16 cellular contexts compared by ENCODE assay signal in the genomic region with DNA sequence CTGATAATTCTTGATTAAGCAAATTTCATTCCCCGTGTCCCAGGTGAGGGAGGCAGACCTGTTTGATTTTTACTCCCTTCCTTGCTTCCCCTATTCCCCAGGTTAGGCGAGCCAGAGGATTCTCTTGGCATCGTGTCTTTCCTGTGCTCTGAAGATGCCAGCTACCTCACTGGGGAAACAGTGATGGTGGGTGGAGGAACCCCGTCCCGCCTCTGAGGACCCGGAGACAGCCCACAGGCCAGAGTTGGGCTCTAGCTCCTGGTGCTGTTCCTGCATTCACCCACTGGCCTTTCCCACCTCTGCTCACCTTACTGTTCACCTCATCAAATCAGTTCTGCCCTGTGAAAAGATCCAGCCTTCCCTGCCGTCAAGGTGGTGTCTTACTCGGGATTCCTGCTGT. TPM values are rescaled to one million over a fixed set of nuclear protein-coding genes. Genes with fewer than 3 reads are reported as not detected.
DNase-seq lines count a peak whose midpoint lies in the region; ATAC-seq and TF ChIP-seq lines count a peak whose summit lies in the region.
"Not testable (repeated sequence)": the region's sequence is repeated elsewhere in the genome, so short reads cannot be mapped to it uniquely, and the experiment has no call there.
"Had no signal": no experiment of that assay in that cellular context is flagged by ENCODE, and none has a peak within 500 bp of the region (broad histone marks: within the 10 kb centered on the region; RNA-seq: fewer than 3 reads in every experiment).

No MANE protein-coding gene starts in this region.

- POLR2A ChIA-PET in activated CD8-positive, alpha-beta T cell treated with anti-CD3 and anti-CD28 coated beads, Interleukin-2, amount 10 ng/mL, durations not matched to agents 7 days and 5 days (lab: Charles Lee), result interaction anchor here (0.9 to 1.5 kb wide), 2 partner anchors 43 to 112 kb away, joined by 3 to 4 read pairs; a partner anchor contains a TSS

- H3K4me3 ChIP-seq in OCI-LY3 (ENCODE audit: low read length), result peak overlapping the region; percentile 91
- not testable (repeated sequence) for H3K4me3 ChIP-seq in endodermal cell (ENCODE audit: low read length); parathyroid adenoma (ENCODE audit: low read depth, low read length)

- not testable (repeated sequence) for H4K20me1 ChIP-seq in OCI-LY3 (ENCODE audit: insufficient read depth, low read length)

- H3K27me3 Mint-ChIP-seq in Calu3 (ENCODE audit: unreplicated experiment) (peaks cover 88% of the 10 kb centered on the region), mesothelial cell of epicardium (ENCODE audit: low read depth) (peaks cover 71% of the 10 kb centered on the region)
- H3K27me3 Mint-ChIP-seq in activated CD8-positive, alpha-beta T cell treated with anti-CD3 and anti-CD28 coated beads, Interleukin-2, amount 10 ng/mL, durations not matched to agents 7 days and 5 days (ENCODE audit: low read depth), result peaks cover 39% of the 10 kb centered on the region
- peaks cover 26% of the 10 kb centered on the region for H3K27me3 Mint-ChIP-seq in activated naive CD8-positive, alpha-beta T cell treated with anti-CD3 and anti-CD28 coated beads, Interleukin-2, amount 50 U/mL, for 24 hours
- not testable (repeated sequence) for H3K27me3 Mint-ChIP-seq in endodermal cell (ENCODE audit: insufficient read depth)

- H3K27ac ChIP-seq in OCI-LY3 (ENCODE audit: low read length); endodermal cell (ENCODE audit: low read depth, low read length): not testable (repeated sequence)
- H3K27ac ChIP-seq in parathyroid adenoma, result peak overlapping the region; percentile 72

- H3K27ac Mint-ChIP-seq in Calu3 (ENCODE audit: unreplicated experiment); activated CD8-positive, alpha-beta T cell treated with anti-CD3 and anti-CD28 coated beads, Interleukin-2, amount 10 ng/mL, durations not matched to agents 7 days and 5 days; endodermal cell; mesothelial cell of epicardium: not testable (repeated sequence)
- H3K27ac Mint-ChIP-seq in activated naive CD8-positive, alpha-beta T cell treated with anti-CD3 and anti-CD28 coated beads, Interleukin-2, amount 50 U/mL, for 24 hours, result peak overlapping the region; percentile 68

- not testable (repeated sequence) for H3K79me2 ChIP-seq in OCI-LY3 (ENCODE audit: low read length); parathyroid adenoma

- H3K9me3 Mint-ChIP-seq in Calu3 (ENCODE audit: low read depth, unreplicated experiment); activated CD8-positive, alpha-beta T cell treated with anti-CD3 and anti-CD28 coated beads, Interleukin-2, amount 10 ng/mL, durations not matched to agents 7 days and 5 days (ENCODE audit: insufficient read depth); activated naive CD8-positive, alpha-beta T cell treated with anti-CD3 and anti-CD28 coated beads, Interleukin-2, amount 50 U/mL, for 24 hours; endodermal cell; mesothelial cell of epicardium: not testable (repeated sequence)

- ATAC-seq in activated CD8-positive, alpha-beta T cell treated with anti-CD3 and anti-CD28 coated beads, Interleukin-2, amount 10 ng/mL, durations not matched to agents 7 days and 5 days; activated naive CD8-positive, alpha-beta T cell treated with anti-CD3 and anti-CD28 coated beads, Interleukin-2, amount 50 U/mL, for 24 hours: not testable (repeated sequence)

- CTCF ChIA-PET in Calu3 (lab: Charles Lee), result interaction anchor here (1.8 kb wide), 1 partner anchor 40 kb away, joined by 3 read pairs; no protein-coding TSS in a partner anchor
- CTCF ChIA-PET in activated CD8-positive, alpha-beta T cell treated with anti-CD3 and anti-CD28 coated beads, Interleukin-2, amount 10 ng/mL, durations not matched to agents 7 days and 5 days (lab: Charles Lee), result interaction anchor here (1.1 to 1.4 kb wide), 2 partner anchors 42 to 63 kb away, joined by 4 read pairs; no protein-coding TSS in a partner anchor

- H3K4me1 Mint-ChIP-seq in Calu3 (ENCODE audit: low read depth, unreplicated experiment) (peaks cover 11% of the 10 kb centered on the region), endodermal cell (peaks cover 12% of the 10 kb centered on the region), mesothelial cell of epicardium (peaks cover 16% of the 10 kb centered on the region)
- peaks cover 29% of the 10 kb centered on the region for H3K4me1 Mint-ChIP-seq in activated CD8-positive, alpha-beta T cell treated with anti-CD3 and anti-CD28 coated beads, Interleukin-2, amount 10 ng/mL, durations not matched to agents 7 days and 5 days (ENCODE audit: low read depth)
- H3K4me1 Mint-ChIP-seq in activated naive CD8-positive, alpha-beta T cell treated with anti-CD3 and anti-CD28 coated beads, Interleukin-2, amount 50 U/mL, for 24 hours, result peaks cover 30% of the 10 kb centered on the region

- intact Hi-C loops in Calu3 (cut with micrococcal nuclease; ENCODE audit: unreplicated experiment), result not testable (repeated sequence)

- not testable (repeated sequence) for H3K27me3 ChIP-seq in OCI-LY3 (ENCODE audit: low read depth, low read length); endodermal cell (ENCODE audit: control insufficient read depth, insufficient read depth, low read length, poor library complexity, severe bottlenecking); parathyroid adenoma (ENCODE audit: control insufficient read depth, insufficient read depth, low read length)

- H3K4me3 Mint-ChIP-seq in Calu3 (ENCODE audit: low read depth, unreplicated experiment) (peak overlapping the region; percentile 70), endodermal cell (peak overlapping the region; percentile 50), mesothelial cell of epicardium (peak overlapping the region; percentile 69)
- peak overlapping the region; percentile 70 for H3K4me3 Mint-ChIP-seq in activated CD8-positive, alpha-beta T cell treated with anti-CD3 and anti-CD28 coated beads, Interleukin-2, amount 10 ng/mL, durations not matched to agents 7 days and 5 days
- peak overlapping the region; percentile 70 for H3K4me3 Mint-ChIP-seq in activated naive CD8-positive, alpha-beta T cell treated with anti-CD3 and anti-CD28 coated beads, Interleukin-2, amount 50 U/mL, for 24 hours

- not testable (repeated sequence) for DNase-seq in Calu3; activated naive CD8-positive, alpha-beta T cell treated with anti-CD3 and anti-CD28 coated beads, Interleukin-2, amount 50 U/mL, for 24 hours; mesothelial cell of epicardium (ENCODE audit: low spot score in 2 of 2, unreplicated experiment in 2 of 2)
- DNase-seq in activated CD8-positive, alpha-beta T cell treated with anti-CD3 and anti-CD28 coated beads, Interleukin-2, amount 10 ng/mL, durations not matched to agents 7 days and 5 days, result peak; percentile 17
- peak; percentile 50 for DNase-seq in endodermal cell

- not testable (repeated sequence) for H3K9me3 ChIP-seq in OCI-LY3 (ENCODE audit: insufficient read depth, low read length); endodermal cell (ENCODE audit: control insufficient read depth, low read length); parathyroid adenoma (ENCODE audit: control insufficient read depth, low read length)

- not testable (repeated sequence) for H3K36me3 ChIP-seq in OCI-LY3 (replicated peaks; ENCODE audit: low read depth, low read length); endodermal cell (ENCODE audit: control insufficient read depth, insufficient read depth, low read length); parathyroid adenoma (ENCODE audit: control insufficient read depth, insufficient read depth, low read length)

- TF ChIP-seq CTCF in Calu3 (IDR thresholded peaks at IDR 0.05; ENCODE audit: unreplicated experiment); OCI-LY3 (IDR thresholded peaks at IDR 0.05; ENCODE audit: low read depth, low read length); endodermal cell (conservative IDR thresholded peaks at IDR 0.05); mesothelial cell of epicardium (IDR thresholded peaks at IDR 0.05; ENCODE audit: unreplicated experiment); parathyroid adenoma (IDR thresholded peaks at IDR 0.05): not testable (repeated sequence)

- H3K9ac ChIP-seq in OCI-LY3 (ENCODE audit: low read length), result peak overlapping the region; percentile 96; the same call in 1 of the 2 replicates
- H3K9ac ChIP-seq in endodermal cell (ENCODE audit: extremely low read depth, low read length, poor library complexity, severe bottlenecking); parathyroid adenoma: not testable (repeated sequence)

- 70 to 100% methylated on average over 1 to 8 of the region's 8 CpGs for WGBS in endodermal cell (ENCODE audit: insufficient coverage in 1 of 2, insufficient read length in 1 of 2), 2 experiments

- H3K4me1 ChIP-seq in OCI-LY3 (ENCODE audit: low read length), result peaks cover 31% of the 10 kb centered on the region
- not testable (repeated sequence) for H3K4me1 ChIP-seq in endodermal cell (ENCODE audit: control insufficient read depth, insufficient read depth, low read length)
- H3K4me1 ChIP-seq in parathyroid adenoma, result peaks cover 11% of the 10 kb centered on the region

- H3K36me3 Mint-ChIP-seq in Calu3 (ENCODE audit: insufficient read depth, unreplicated experiment), result peaks cover 21% of the 10 kb centered on the region
- H3K36me3 Mint-ChIP-seq in activated CD8-positive, alpha-beta T cell treated with anti-CD3 and anti-CD28 coated beads, Interleukin-2, amount 10 ng/mL, durations not matched to agents 7 days and 5 days (ENCODE audit: low read depth); activated naive CD8-positive, alpha-beta T cell treated with anti-CD3 and anti-CD28 coated beads, Interleukin-2, amount 50 U/mL, for 24 hours (ENCODE audit: low read depth); endodermal cell (ENCODE audit: low read depth); mesothelial cell of epicardium: not testable (repeated sequence)

- H2AFZ ChIP-seq in OCI-LY3 (ENCODE audit: low read depth, low read length); parathyroid adenoma: not testable (repeated sequence)

- peak overlapping the region; percentile 93 for H3K4me2 ChIP-seq in OCI-LY3 (ENCODE audit: low read length)
- H3K4me2 ChIP-seq in parathyroid adenoma (ENCODE audit: low read length), result not testable (repeated sequence)

- not testable (repeated sequence) for BruUV-seq in Calu3 (replicated peaks; lab: Mats Ljungman, UMichigan)

RNA-seq across cellular contexts. Expression of a gene that starts 1.1 kb away (rescaled TPM):
- total RNA-seq in Calu3 (2022) (0.33 and 0.42 TPM in 2 replicates), endodermal cell (1 to 10 TPM; 2.1 to 4.4 TPM), mesothelial cell of epicardium (1.1 to 1.6 TPM (median 1.4 TPM) in 3 replicates)
- total RNA-seq in activated CD8-positive, alpha-beta T cell treated with anti-CD3 and anti-CD28 coated beads, Interleukin-2, amount 10 ng/mL, durations not matched to agents 7 days and 5 days, result under 1 TPM; 0.86 to 0.95 TPM
- 11.8 TPM for polyA plus RNA-seq in endodermal cell (2013, experiment 1 of 2)
- 8.0 TPM for polyA plus RNA-seq in endodermal cell (2013, experiment 2 of 2)
- total RNA-seq: PC-9 had no signal
- polyA plus RNA-seq: AG04450, CD14-positive monocyte had no signal

RNA-seq across cellular contexts. Expression of a gene that starts 20.6 kb away (rescaled TPM):
- total RNA-seq in Calu3 (2022) (not detected in 2 replicates), endodermal cell (not detected), mesothelial cell of epicardium (not detected in 3 replicates)
- total RNA-seq in activated CD8-positive, alpha-beta T cell treated with anti-CD3 and anti-CD28 coated beads, Interleukin-2, amount 10 ng/mL, durations not matched to agents 7 days and 5 days, result under 1 TPM in 1 of 2 experiments, not detected in 1; 0.10 TPM
- not detected for polyA plus RNA-seq in endodermal cell (2013, experiment 1 of 2)
- not detected for polyA plus RNA-seq in endodermal cell (2013, experiment 2 of 2)
- total RNA-seq: activated naive CD8-positive, alpha-beta T cell treated with anti-CD3 and anti-CD28 coated beads for 36 hours; esophagus squamous epithelium; left ventricle myocardium superior; mononuclear cell; PC-9; renal cortical epithelial cell; Right ventricle myocardium superior had no signal
- polyA plus RNA-seq: AG04450, CD14-positive monocyte had no signal

RNA-seq across cellular contexts. Expression of a gene that starts 43.4 kb away (rescaled TPM):
- total RNA-seq in Calu3 (2022), result 38.0 and 43.6 TPM in 2 replicates
- total RNA-seq in activated CD8-positive, alpha-beta T cell treated with anti-CD3 and anti-CD28 coated beads, Interleukin-2, amount 10 ng/mL, durations not matched to agents 7 days and 5 days, result 10 to 100 TPM; 49.6 to 54.9 TPM
- 10 to 100 TPM; 37.7 to 42.8 TPM for total RNA-seq in endodermal cell
- polyA plus RNA-seq in endodermal cell (2013, experiment 1 of 2), result 26.6 TPM
- polyA plus RNA-seq in endodermal cell (2013, experiment 2 of 2), result 16.0 TPM
- 18.9 to 22.2 TPM (median 20.6 TPM) in 3 replicates for total RNA-seq in mesothelial cell of epicardium
